Comparison of ENCODE assay signal across 16 cellular contexts in the genomic region with DNA sequence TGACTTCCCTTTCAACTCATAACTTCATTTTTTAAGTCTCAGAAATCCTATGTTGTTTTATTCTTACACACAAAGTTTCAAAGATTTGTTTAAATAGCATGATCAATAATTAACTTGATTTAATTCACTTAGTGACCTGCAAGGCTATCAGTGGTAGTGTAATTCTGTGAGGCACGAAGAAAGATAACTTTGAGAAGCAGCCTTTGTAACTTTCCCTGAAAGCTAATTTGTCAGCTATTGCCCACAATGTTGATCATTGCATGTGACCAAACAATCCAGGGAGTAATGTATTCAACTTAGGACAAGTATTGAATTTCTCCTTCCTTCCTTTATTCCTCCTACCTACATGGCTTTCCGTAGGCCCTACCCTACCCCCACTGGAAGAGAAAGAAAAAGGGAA.
A peak's percentile ranks its signal among the peaks of the same experiment; 100 is the strongest.
DNase-seq lines count a peak whose midpoint lies in the region; ATAC-seq and TF ChIP-seq lines count a peak whose summit lies in the region.
"Had no signal": no experiment of that assay in that cellular context is flagged by ENCODE, and none has a peak within 500 bp of the region (broad histone marks: within the 10 kb centered on the region; RNA-seq: fewer than 3 reads in every experiment).

No MANE protein-coding gene starts in this region.

- no peak overlapping the region for H2BK15ac ChIP-seq in mesendoderm (replicated peaks; ENCODE audit: low read depth)

- no peak overlapping the region for H3K4me2 ChIP-seq in mesendoderm (ENCODE audit: low read length)

- no peaks in the 10 kb centered on the region for H3K79me1 ChIP-seq in mesendoderm (ENCODE audit: low read length)

- no peak overlapping the region for H2BK120ac ChIP-seq in mesendoderm (ENCODE audit: low read depth, low read length)

- no peak overlapping the region for H3K56ac ChIP-seq in mesendoderm (ENCODE audit: low read length)

- H3K4me1 Mint-ChIP-seq in progenitor cell of endocrine pancreas (ENCODE audit: low read depth) (peaks cover 35% of the 10 kb centered on the region), chondrocyte (ENCODE audit: low read depth) (peaks cover 5% of the 10 kb centered on the region), type B pancreatic cell (ENCODE audit: unreplicated experiment) (peaks cover 22% of the 10 kb centered on the region)
- H3K4me1 Mint-ChIP-seq: B cell had no signal

- H4K5ac ChIP-seq in mesendoderm (ENCODE audit: low read length), result no peak overlapping the region

- H3K18ac ChIP-seq in mesendoderm (ENCODE audit: low read length), result no peak overlapping the region

- ATAC-seq in GM18868 (IDR thresholded peaks at IDR 0.05; ENCODE audit: unreplicated experiment), result no peak
- ATAC-seq: HCT116 had no signal

- TF ChIP-seq CTCF in progenitor cell of endocrine pancreas (IDR thresholded peaks at IDR 0.05; ENCODE audit: unreplicated experiment), result no peak
- no peak for TF ChIP-seq CTCF in chondrocyte (IDR thresholded peaks at IDR 0.05)
- TF ChIP-seq CTCF in type B pancreatic cell (conservative IDR thresholded peaks at IDR 0.05), result no peak

- H3K4me3 ChIP-seq in mesendoderm (ENCODE audit: low read length), result no peak overlapping the region
- H3K4me3 ChIP-seq: GM23248 had no signal

- H3K4me3 Mint-ChIP-seq in progenitor cell of endocrine pancreas (ENCODE audit: low read depth), result no peak overlapping the region
- H3K4me3 Mint-ChIP-seq in chondrocyte (ENCODE audit: unreplicated experiment), result no peak overlapping the region
- H3K4me3 Mint-ChIP-seq in type B pancreatic cell, result no peak overlapping the region
- H3K4me3 Mint-ChIP-seq: B cell; CD4-positive, alpha-beta T cell had no signal

- H3K27ac ChIP-seq in mesendoderm (ENCODE audit: low read depth, low read length), result no peak overlapping the region
- H3K27ac ChIP-seq: GM23248 had no signal

- no peaks in the 10 kb centered on the region for H3K27me3 ChIP-seq in mesendoderm (ENCODE audit: insufficient read depth, low read length, poor library complexity)

- DNase-seq in HuH-7 (ENCODE audit: low spot score), result peak; percentile 10
- DNase-seq in mesendoderm, result peak; percentile 54
- DNase-seq in progenitor cell of endocrine pancreas (ENCODE audit: low spot score, unreplicated experiment), result no peak
- DNase-seq in GDM1 (lab: John Stamatoyannopoulos, UW), result no peak
- DNase-seq in chondrocyte (ENCODE audit: low spot score), result no peak
- DNase-seq in type B pancreatic cell (ENCODE audit: extremely low spot score, unreplicated experiment), result no peak
- DNase-seq: C1 segment of cervical spinal cord; CD4-positive, alpha-beta T cell; DND-41; GF-D8; GM23248; IMR-90; KBM-7 had no signal

- H3K79me2 ChIP-seq in mesendoderm (ENCODE audit: control insufficient read depth, insufficient read depth, low read length), result no peaks in the 10 kb centered on the region

- H3K27me3 Mint-ChIP-seq in progenitor cell of endocrine pancreas, result no peaks in the 10 kb centered on the region
- no peaks in the 10 kb centered on the region for H3K27me3 Mint-ChIP-seq in chondrocyte (ENCODE audit: low read depth)
- H3K27me3 Mint-ChIP-seq in type B pancreatic cell, result no peaks in the 10 kb centered on the region
- H3K27me3 Mint-ChIP-seq: B cell; CD4-positive, alpha-beta T cell had no signal

- H3K4me1 ChIP-seq in mesendoderm (ENCODE audit: control insufficient read depth, low read depth, low read length), result no peaks in the 10 kb centered on the region

- no peak overlapping the region for H2AK5ac ChIP-seq in mesendoderm (ENCODE audit: low read length)

- H3K23ac ChIP-seq in mesendoderm (ENCODE audit: low read length), result no peak overlapping the region

- H4K8ac ChIP-seq in mesendoderm (ENCODE audit: low read depth, low read length), result no peak overlapping the region

- no peak overlapping the region for H3K4ac ChIP-seq in mesendoderm (ENCODE audit: low read depth, low read length)

- no CpG with 5 or more reads among the region's 2 CpGs for WGBS in mesendoderm (ENCODE audit: extremely low coverage, insufficient coverage, low lambda C conversion rate)

- no peak overlapping the region for H3K9ac ChIP-seq in mesendoderm (ENCODE audit: low read length)
- H3K9ac ChIP-seq: GM23248 had no signal

- H2BK5ac ChIP-seq in mesendoderm (ENCODE audit: low read length), result no peak overlapping the region

- peaks cover 4% of the 10 kb centered on the region for H3K36me3 Mint-ChIP-seq in progenitor cell of endocrine pancreas (ENCODE audit: insufficient read depth)
- no peaks in the 10 kb centered on the region for H3K36me3 Mint-ChIP-seq in chondrocyte (ENCODE audit: low read depth)
- peaks cover 5% of the 10 kb centered on the region for H3K36me3 Mint-ChIP-seq in type B pancreatic cell

- no peaks in the 10 kb centered on the region for H3K9me3 Mint-ChIP-seq in progenitor cell of endocrine pancreas (ENCODE audit: low read depth)
- no peaks in the 10 kb centered on the region for H3K9me3 Mint-ChIP-seq in chondrocyte (ENCODE audit: low read depth)
- H3K9me3 Mint-ChIP-seq in type B pancreatic cell, result no peaks in the 10 kb centered on the region
- H3K9me3 Mint-ChIP-seq: CD4-positive, alpha-beta T cell had no signal

- H3K27ac Mint-ChIP-seq in progenitor cell of endocrine pancreas (peak overlapping the region; percentile 95), chondrocyte (ENCODE audit: unreplicated experiment) (no peak overlapping the region), type B pancreatic cell (no peak overlapping the region)
- H3K27ac Mint-ChIP-seq: B cell; CD4-positive, alpha-beta T cell had no signal

- H3K36me3 ChIP-seq in mesendoderm (ENCODE audit: control insufficient read depth, insufficient read depth, low read length), result no peaks in the 10 kb centered on the region

Comparison
In these comparisons a context has a peak if more than half of its experiments do, and no peak if none do; other contexts are left out.
1. DNase-seq: peak in HuH-7 (single experiment) and mesendoderm (single experiment); none in progenitor cell of endocrine pancreas (single experiment), GDM1 (single experiment), chondrocyte (single experiment) and type B pancreatic cell (single experiment).